In the genomic region with DNA sequence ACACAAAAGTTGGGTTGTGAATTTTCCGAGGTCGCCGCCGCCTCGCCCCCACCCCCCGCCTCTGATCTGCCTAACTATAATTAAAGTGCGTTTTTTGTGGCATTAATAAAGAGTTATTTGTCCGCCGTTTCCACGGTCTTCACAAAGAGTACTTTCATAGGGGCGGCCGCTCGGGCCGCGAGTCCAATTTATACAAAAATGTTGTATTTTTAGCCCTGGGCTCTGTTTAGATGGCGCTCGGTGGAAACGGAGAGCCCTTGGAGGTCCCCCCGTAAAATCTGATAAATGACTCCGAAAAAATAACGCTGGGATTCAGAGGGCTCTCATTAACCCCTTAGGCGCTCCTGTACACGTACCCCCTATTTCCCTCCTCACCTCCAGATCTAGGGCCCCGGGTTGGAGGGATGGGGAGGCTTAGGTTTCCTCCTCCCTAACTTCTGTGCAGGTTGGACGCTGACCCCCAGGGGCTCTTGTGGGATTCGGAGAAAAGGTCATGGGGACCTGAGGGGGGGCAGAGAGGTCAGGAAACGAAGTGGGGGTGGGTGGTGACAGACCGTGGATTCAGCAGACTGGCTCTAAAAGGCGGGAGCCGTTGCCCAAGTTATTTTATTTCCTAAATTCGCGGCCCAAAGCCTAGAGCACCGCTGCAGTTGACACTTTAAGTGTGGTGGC, we compare ENCODE assay signal across 8 cellular contexts. TPM values are rescaled to one million over a fixed set of nuclear protein-coding genes. Genes with fewer than 3 reads are reported as not detected.
DNase-seq lines count a peak whose midpoint lies in the region; ATAC-seq and TF ChIP-seq lines count a peak whose summit lies in the region.

No MANE protein-coding gene starts in this region.

- H3K27me3 ChIP-seq in BLaER1 treated with 17β-estradiol and CSF1 and Interleukin-3, amounts not matched to agents 10 nM and 100 nM = peaks cover 88 to 99% (median 98%) of the 10 kb centered on the region in 11 experiments
- H3K27me3 ChIP-seq in Panc1 (ENCODE audit: control insufficient read depth, insufficient read depth, low read length) = peaks cover 11% of the 10 kb centered on the region
- H3K27me3 ChIP-seq in neural cell (ENCODE audit: insufficient read depth, low read depth, low read length) = peaks cover 95% of the 10 kb centered on the region

- H3K36me3 ChIP-seq in BLaER1 treated with 17β-estradiol and CSF1 and Interleukin-3, amounts not matched to agents 10 nM and 100 nM = no peaks in the 10 kb centered on the region
- no peaks in the 10 kb centered on the region; the same call in 1 of the 2 replicates for H3K36me3 ChIP-seq in Panc1 (ENCODE audit: control insufficient read depth, insufficient read depth, low read length)
- no peaks in the 10 kb centered on the region for H3K36me3 ChIP-seq in neural cell (ENCODE audit: insufficient read depth, low read length)

- ATAC-seq in Panc1 (no peak), HG02981 (IDR thresholded peaks at IDR 0.05; ENCODE audit: unreplicated experiment) (no peak)

- POLR2A ChIA-PET in Panc1 (lab: Charles Lee) = no interaction called here

- no peak for TF ChIP-seq EP300 in neural cell (conservative IDR thresholded peaks at IDR 0.05; ENCODE audit: poor library complexity, severe bottlenecking)

- TF ChIP-seq RAD21 in neural cell (conservative IDR thresholded peaks at IDR 0.05) = no peak

- H3K9ac ChIP-seq in BLaER1 treated with 17β-estradiol and CSF1 and Interleukin-3, amounts not matched to agents 10 nM and 100 nM = no peak overlapping the region
- no peak overlapping the region for H3K9ac ChIP-seq in neural cell (ENCODE audit: low read length)

- BruUV-seq in Panc1 (replicated peaks; lab: Mats Ljungman, UMichigan) = no TSS peak

- CTCF ChIA-PET in Panc1 (lab: Charles Lee) = no interaction called here

- in situ Hi-C loops in Panc1 (cut with HindIII; ENCODE audit: low pct_unique_long_range_greater_than_20kb, low sequenced_read_pairs) = no loop called here

- H3K9me3 ChIP-seq in BLaER1 treated with 17β-estradiol and CSF1 and Interleukin-3, amounts not matched to agents 10 nM and 100 nM (replicated peaks in 1 of 11) = peaks cover 0 to 10% (median 0%) of the 10 kb centered on the region in 11 experiments; a peak in 10 of 22 replicates
- H3K9me3 ChIP-seq in Panc1 (ENCODE audit: control insufficient read depth, insufficient read depth, low read depth, low read length) (no peaks in the 10 kb centered on the region), neural cell (ENCODE audit: low read length) (no peaks in the 10 kb centered on the region)

- no peak for TF ChIP-seq CTCF in Panc1 (IDR thresholded peaks at IDR 0.05)
- no peak for TF ChIP-seq CTCF in neural cell (IDR thresholded peaks at IDR 0.05; ENCODE audit: poor library complexity, severe bottlenecking)

- H3F3A ChIP-seq in neural cell (ENCODE audit: insufficient read depth, low read length, poor library complexity, severe bottlenecking) = no peaks in the 10 kb centered on the region

- H3K9me2 ChIP-seq in neural cell (ENCODE audit: insufficient read depth, low read length) = no peaks in the 10 kb centered on the region

- H3K27ac ChIP-seq in BLaER1 treated with 17β-estradiol and CSF1 and Interleukin-3, amounts not matched to agents 10 nM and 100 nM = no peak overlapping the region
- no peak overlapping the region for H3K27ac ChIP-seq in Panc1 (ENCODE audit: low read length)
- H3K27ac ChIP-seq in neural cell (ENCODE audit: low read length) = no peak overlapping the region

- H3K79me2 ChIP-seq in neural cell (replicated peaks; ENCODE audit: insufficient read depth, low read length) = no peaks in the 10 kb centered on the region

- H2AFZ ChIP-seq in neural cell (ENCODE audit: low read depth, low read length) = no peak overlapping the region

- peak overlapping the region; percentile 89 to 99 (median 97) for H3K4me2 ChIP-seq in BLaER1 treated with 17β-estradiol and CSF1 and Interleukin-3, amounts not matched to agents 10 nM and 100 nM
- no peak overlapping the region for H3K4me2 ChIP-seq in neural cell (ENCODE audit: low read length)

- H3K4me3 ChIP-seq in BLaER1 treated with 17β-estradiol and CSF1 and Interleukin-3, amounts not matched to agents 10 nM and 100 nM = peak overlapping the region; percentile 4 to 73 (median 63); a peak in 18 of 20 replicates
- peak overlapping the region; percentile 52 to 64 for H3K4me3 ChIP-seq in Panc1 (ENCODE audit: low read depth in 2 of 2, low read length in 2 of 2)
- H3K4me3 ChIP-seq in neural cell (ENCODE audit: low read length) = peak overlapping the region; percentile 60

- H3K4me1 ChIP-seq in BLaER1 treated with 17β-estradiol and CSF1 and Interleukin-3, amounts not matched to agents 10 nM and 100 nM = peaks cover 50 to 71% (median 61%) of the 10 kb centered on the region in 10 experiments
- peaks cover 22% of the 10 kb centered on the region for H3K4me1 ChIP-seq in Panc1 (ENCODE audit: control insufficient read depth, insufficient read depth, low read length)

- no peak for DNase-seq in Panc1 (ENCODE audit: low read depth, low spot score)
- DNase-seq in epidermal melanocyte (ENCODE audit: insufficient read length, low spot score) = peak; percentile 92
- no peak for DNase-seq in RKO (ENCODE audit: low spot score)
- no peak for DNase-seq in NCI-H1105 (lab: John Stamatoyannopoulos, UW)
- DNase-seq in activated effector memory CD4-positive, alpha-beta T cell treated with anti-CD3 and anti-CD28 coated beads, Interleukin-2, amount 50 U/mL, for 16 hours = no peak

- intact Hi-C loops in Panc1 (cut with micrococcal nuclease; ENCODE audit: unreplicated experiment) = no loop called here

- peaks cover 0 to 76% (median 52%) of the 10 kb centered on the region in 11 experiments; a peak in 19 of 22 replicates for H4K20me1 ChIP-seq in BLaER1 treated with 17β-estradiol and CSF1 and Interleukin-3, amounts not matched to agents 10 nM and 100 nM
- no peaks in the 10 kb centered on the region for H4K20me1 ChIP-seq in neural cell (ENCODE audit: insufficient read depth)

TF ChIP-seq in neural cell, 6 proteins besides CTCF, POLR2A, EP300 and RAD21:
- TF ChIP-seq EZH2 (IDR thresholded peaks at IDR 0.05; ENCODE audit: borderline replicate concordance, insufficient read depth, low read length, poor library complexity, severe bottlenecking) = peak; percentile 38
- TF ChIP-seq SMC3 (conservative IDR thresholded peaks at IDR 0.05; ENCODE audit: poor library complexity) = no peak
- TF ChIP-seq, protein P1, sequence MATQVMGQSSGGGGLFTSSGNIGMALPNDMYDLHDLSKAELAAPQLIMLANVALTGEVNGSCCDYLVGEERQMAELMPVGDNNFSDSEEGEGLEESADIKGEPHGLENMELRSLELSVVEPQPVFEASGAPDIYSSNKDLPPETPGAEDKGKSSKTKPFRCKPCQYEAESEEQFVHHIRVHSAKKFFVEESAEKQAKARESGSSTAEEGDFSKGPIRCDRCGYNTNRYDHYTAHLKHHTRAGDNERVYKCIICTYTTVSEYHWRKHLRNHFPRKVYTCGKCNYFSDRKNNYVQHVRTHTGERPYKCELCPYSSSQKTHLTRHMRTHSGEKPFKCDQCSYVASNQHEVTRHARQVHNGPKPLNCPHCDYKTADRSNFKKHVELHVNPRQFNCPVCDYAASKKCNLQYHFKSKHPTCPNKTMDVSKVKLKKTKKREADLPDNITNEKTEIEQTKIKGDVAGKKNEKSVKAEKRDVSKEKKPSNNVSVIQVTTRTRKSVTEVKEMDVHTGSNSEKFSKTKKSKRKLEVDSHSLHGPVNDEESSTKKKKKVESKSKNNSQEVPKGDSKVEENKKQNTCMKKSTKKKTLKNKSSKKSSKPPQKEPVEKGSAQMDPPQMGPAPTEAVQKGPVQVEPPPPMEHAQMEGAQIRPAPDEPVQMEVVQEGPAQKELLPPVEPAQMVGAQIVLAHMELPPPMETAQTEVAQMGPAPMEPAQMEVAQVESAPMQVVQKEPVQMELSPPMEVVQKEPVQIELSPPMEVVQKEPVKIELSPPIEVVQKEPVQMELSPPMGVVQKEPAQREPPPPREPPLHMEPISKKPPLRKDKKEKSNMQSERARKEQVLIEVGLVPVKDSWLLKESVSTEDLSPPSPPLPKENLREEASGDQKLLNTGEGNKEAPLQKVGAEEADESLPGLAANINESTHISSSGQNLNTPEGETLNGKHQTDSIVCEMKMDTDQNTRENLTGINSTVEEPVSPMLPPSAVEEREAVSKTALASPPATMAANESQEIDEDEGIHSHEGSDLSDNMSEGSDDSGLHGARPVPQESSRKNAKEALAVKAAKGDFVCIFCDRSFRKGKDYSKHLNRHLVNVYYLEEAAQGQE (IDR thresholded peaks at IDR 0.05; ENCODE audit: borderline replicate concordance) = no peak
TF ChIP-seq in neural cell: peak in this region for 1.

RNA-seq across cellular contexts. Expression of a gene that starts 1.9 kb away (rescaled TPM):
- total RNA-seq in Panc1 (2021; ENCODE audit: unreplicated experiment) = 12.3 TPM
- polyA plus RNA-seq in Panc1 (2012; ENCODE audit: insufficient read length) = 6.8 TPM
- 0.56 and 0.83 TPM in 2 replicates for polyA plus RNA-seq in neural cell
- 1.5 and 2.2 TPM in 2 replicates for polyA minus RNA-seq in neural cell
